ENCODE assay signal across 1 cellular context in the genomic region with DNA sequence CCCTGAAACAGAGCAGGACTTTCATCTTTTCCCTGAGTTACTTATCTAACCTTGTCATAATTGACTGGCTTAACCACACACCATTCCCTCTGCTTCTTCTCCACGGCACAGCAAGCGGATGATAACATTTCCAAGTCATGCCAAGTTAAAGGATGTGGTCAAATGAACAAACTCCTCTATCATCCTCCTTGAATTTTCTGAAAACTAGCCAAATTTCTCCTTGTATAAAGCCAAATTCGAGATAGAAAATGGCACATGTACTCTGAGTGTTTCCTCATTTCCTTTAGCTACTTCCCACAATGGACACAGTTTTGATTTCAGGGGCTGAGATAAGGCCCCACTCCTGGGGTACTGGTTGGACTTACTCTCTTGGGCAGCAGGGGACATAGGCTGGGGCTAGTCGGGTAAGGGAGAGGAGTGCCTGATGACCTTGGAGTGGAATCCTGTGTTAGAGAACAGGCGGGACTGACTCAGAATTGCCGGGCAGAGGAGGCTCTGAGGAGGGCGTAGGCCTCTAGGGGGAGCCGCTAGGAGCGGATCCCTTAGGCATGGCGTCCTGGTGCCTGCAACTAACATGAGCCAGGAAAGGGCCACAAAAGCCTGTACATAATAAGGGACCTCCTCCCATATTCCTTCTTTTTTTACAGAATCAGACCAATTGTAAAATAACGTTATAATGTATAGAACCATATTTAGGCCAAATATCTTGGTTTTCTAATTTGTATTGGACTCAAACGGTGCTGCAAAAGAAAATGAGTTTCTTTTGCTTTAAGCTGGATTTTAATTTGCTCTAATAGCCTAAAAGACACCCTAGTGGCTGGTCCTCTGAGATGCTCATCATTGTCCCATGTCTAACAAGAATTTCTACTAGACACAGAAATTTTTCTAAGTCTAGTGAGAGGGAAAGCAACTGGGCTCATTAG.
A peak's percentile ranks its signal among the peaks of the same experiment; 100 is the strongest.
TF ChIP-seq lines count a peak whose summit lies in the region.

No MANE protein-coding gene starts in this region.

TF ChIP-seq in HepG2, 621 proteins besides CTCF, POLR2A, EP300 and RAD21 (continued from another document and continues in another):
- TF ChIP-seq, protein P1, sequence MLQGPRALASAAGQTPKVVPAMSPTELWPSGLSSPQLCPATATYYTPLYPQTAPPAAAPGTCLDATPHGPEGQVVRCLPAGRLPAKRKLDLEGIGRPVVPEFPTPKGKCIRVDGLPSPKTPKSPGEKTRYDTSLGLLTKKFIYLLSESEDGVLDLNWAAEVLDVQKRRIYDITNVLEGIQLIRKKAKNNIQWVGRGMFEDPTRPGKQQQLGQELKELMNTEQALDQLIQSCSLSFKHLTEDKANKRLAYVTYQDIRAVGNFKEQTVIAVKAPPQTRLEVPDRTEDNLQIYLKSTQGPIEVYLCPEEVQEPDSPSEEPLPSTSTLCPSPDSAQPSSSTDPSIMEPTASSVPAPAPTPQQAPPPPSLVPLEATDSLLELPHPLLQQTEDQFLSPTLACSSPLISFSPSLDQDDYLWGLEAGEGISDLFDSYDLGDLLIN (CRISPR knock-in tag; IDR thresholded peaks at IDR 0.05; ENCODE audit: borderline replicate concordance), result no peak
- no peak for TF ChIP-seq SP140L (CRISPR knock-in tag; IDR thresholded peaks at IDR 0.05; ENCODE audit: borderline replicate concordance)
- no peak for TF ChIP-seq PITX1 (CRISPR knock-in tag; IDR thresholded peaks at IDR 0.05)
- TF ChIP-seq KDM2A (CRISPR knock-in tag; IDR thresholded peaks at IDR 0.05; ENCODE audit: borderline replicate concordance, low read depth), result peak; percentile 67
- peak; percentile 34; the same call in 1 of the 2 replicates for TF ChIP-seq ZMYM4 (CRISPR knock-in tag; IDR thresholded peaks at IDR 0.05)
- no peak for TF ChIP-seq ZNF160 (CRISPR knock-in tag; IDR thresholded peaks at IDR 0.05)
- TF ChIP-seq, protein P2, sequence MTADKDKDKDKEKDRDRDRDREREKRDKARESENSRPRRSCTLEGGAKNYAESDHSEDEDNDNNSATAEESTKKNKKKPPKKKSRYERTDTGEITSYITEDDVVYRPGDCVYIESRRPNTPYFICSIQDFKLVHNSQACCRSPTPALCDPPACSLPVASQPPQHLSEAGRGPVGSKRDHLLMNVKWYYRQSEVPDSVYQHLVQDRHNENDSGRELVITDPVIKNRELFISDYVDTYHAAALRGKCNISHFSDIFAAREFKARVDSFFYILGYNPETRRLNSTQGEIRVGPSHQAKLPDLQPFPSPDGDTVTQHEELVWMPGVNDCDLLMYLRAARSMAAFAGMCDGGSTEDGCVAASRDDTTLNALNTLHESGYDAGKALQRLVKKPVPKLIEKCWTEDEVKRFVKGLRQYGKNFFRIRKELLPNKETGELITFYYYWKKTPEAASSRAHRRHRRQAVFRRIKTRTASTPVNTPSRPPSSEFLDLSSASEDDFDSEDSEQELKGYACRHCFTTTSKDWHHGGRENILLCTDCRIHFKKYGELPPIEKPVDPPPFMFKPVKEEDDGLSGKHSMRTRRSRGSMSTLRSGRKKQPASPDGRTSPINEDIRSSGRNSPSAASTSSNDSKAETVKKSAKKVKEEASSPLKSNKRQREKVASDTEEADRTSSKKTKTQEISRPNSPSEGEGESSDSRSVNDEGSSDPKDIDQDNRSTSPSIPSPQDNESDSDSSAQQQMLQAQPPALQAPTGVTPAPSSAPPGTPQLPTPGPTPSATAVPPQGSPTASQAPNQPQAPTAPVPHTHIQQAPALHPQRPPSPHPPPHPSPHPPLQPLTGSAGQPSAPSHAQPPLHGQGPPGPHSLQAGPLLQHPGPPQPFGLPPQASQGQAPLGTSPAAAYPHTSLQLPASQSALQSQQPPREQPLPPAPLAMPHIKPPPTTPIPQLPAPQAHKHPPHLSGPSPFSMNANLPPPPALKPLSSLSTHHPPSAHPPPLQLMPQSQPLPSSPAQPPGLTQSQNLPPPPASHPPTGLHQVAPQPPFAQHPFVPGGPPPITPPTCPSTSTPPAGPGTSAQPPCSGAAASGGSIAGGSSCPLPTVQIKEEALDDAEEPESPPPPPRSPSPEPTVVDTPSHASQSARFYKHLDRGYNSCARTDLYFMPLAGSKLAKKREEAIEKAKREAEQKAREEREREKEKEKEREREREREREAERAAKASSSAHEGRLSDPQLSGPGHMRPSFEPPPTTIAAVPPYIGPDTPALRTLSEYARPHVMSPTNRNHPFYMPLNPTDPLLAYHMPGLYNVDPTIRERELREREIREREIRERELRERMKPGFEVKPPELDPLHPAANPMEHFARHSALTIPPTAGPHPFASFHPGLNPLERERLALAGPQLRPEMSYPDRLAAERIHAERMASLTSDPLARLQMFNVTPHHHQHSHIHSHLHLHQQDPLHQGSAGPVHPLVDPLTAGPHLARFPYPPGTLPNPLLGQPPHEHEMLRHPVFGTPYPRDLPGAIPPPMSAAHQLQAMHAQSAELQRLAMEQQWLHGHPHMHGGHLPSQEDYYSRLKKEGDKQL (CRISPR knock-in tag; IDR thresholded peaks at IDR 0.05; ENCODE audit: low read depth), result no peak
- TF ChIP-seq MED1 (CRISPR knock-in tag; IDR thresholded peaks at IDR 0.05), result no peak
- TF ChIP-seq, protein P3, sequence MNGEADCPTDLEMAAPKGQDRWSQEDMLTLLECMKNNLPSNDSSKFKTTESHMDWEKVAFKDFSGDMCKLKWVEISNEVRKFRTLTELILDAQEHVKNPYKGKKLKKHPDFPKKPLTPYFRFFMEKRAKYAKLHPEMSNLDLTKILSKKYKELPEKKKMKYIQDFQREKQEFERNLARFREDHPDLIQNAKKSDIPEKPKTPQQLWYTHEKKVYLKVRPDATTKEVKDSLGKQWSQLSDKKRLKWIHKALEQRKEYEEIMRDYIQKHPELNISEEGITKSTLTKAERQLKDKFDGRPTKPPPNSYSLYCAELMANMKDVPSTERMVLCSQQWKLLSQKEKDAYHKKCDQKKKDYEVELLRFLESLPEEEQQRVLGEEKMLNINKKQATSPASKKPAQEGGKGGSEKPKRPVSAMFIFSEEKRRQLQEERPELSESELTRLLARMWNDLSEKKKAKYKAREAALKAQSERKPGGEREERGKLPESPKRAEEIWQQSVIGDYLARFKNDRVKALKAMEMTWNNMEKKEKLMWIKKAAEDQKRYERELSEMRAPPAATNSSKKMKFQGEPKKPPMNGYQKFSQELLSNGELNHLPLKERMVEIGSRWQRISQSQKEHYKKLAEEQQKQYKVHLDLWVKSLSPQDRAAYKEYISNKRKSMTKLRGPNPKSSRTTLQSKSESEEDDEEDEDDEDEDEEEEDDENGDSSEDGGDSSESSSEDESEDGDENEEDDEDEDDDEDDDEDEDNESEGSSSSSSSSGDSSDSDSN (CRISPR knock-in tag; IDR thresholded peaks at IDR 0.05), result peak; percentile 38; the same call in 1 of the 2 replicates
- TF ChIP-seq ZC3H4 (CRISPR knock-in tag; IDR thresholded peaks at IDR 0.05; ENCODE audit: borderline replicate concordance), result no peak
- peak; percentile 61 for TF ChIP-seq YY1 (IDR thresholded peaks at IDR 0.05; ENCODE audit: insufficient read depth, insufficient replicate concordance, low read depth, low read length)
- no peak for TF ChIP-seq PPARG (CRISPR knock-in tag; conservative IDR thresholded peaks at IDR 0.05)
- TF ChIP-seq, protein P4, sequence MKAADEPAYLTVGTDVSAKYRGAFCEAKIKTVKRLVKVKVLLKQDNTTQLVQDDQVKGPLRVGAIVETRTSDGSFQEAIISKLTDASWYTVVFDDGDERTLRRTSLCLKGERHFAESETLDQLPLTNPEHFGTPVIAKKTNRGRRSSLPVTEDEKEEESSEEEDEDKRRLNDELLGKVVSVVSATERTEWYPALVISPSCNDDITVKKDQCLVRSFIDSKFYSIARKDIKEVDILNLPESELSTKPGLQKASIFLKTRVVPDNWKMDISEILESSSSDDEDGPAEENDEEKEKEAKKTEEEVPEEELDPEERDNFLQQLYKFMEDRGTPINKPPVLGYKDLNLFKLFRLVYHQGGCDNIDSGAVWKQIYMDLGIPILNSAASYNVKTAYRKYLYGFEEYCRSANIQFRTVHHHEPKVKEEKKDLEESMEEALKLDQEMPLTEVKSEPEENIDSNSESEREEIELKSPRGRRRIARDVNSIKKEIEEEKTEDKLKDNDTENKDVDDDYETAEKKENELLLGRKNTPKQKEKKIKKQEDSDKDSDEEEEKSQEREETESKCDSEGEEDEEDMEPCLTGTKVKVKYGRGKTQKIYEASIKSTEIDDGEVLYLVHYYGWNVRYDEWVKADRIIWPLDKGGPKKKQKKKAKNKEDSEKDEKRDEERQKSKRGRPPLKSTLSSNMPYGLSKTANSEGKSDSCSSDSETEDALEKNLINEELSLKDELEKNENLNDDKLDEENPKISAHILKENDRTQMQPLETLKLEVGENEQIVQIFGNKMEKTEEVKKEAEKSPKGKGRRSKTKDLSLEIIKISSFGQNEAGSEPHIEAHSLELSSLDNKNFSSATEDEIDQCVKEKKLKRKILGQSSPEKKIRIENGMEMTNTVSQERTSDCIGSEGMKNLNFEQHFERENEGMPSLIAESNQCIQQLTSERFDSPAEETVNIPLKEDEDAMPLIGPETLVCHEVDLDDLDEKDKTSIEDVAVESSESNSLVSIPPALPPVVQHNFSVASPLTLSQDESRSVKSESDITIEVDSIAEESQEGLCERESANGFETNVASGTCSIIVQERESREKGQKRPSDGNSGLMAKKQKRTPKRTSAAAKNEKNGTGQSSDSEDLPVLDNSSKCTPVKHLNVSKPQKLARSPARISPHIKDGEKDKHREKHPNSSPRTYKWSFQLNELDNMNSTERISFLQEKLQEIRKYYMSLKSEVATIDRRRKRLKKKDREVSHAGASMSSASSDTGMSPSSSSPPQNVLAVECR (CRISPR knock-in tag; IDR thresholded peaks at IDR 0.05; ENCODE audit: borderline replicate concordance), result peak; percentile 14; the same call in 1 of the 2 replicates
- TF ChIP-seq ZMYM3 (CRISPR knock-in tag; IDR thresholded peaks at IDR 0.05), result peak; percentile 34; the same call in 1 of the 2 replicates
- no peak for TF ChIP-seq SP1 (IDR thresholded peaks at IDR 0.05)
- no peak for TF ChIP-seq SP1 (CRISPR knock-in tag; IDR thresholded peaks at IDR 0.05)
- no peak for TF ChIP-seq SMARCE1 (IDR thresholded peaks at IDR 0.05; ENCODE audit: borderline replicate concordance)
- TF ChIP-seq, protein P5, sequence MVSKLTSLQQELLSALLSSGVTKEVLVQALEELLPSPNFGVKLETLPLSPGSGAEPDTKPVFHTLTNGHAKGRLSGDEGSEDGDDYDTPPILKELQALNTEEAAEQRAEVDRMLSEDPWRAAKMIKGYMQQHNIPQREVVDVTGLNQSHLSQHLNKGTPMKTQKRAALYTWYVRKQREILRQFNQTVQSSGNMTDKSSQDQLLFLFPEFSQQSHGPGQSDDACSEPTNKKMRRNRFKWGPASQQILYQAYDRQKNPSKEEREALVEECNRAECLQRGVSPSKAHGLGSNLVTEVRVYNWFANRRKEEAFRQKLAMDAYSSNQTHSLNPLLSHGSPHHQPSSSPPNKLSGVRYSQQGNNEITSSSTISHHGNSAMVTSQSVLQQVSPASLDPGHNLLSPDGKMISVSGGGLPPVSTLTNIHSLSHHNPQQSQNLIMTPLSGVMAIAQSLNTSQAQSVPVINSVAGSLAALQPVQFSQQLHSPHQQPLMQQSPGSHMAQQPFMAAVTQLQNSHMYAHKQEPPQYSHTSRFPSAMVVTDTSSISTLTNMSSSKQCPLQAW (CRISPR knock-in tag; IDR thresholded peaks at IDR 0.05), result no peak
- TF ChIP-seq, protein P6, sequence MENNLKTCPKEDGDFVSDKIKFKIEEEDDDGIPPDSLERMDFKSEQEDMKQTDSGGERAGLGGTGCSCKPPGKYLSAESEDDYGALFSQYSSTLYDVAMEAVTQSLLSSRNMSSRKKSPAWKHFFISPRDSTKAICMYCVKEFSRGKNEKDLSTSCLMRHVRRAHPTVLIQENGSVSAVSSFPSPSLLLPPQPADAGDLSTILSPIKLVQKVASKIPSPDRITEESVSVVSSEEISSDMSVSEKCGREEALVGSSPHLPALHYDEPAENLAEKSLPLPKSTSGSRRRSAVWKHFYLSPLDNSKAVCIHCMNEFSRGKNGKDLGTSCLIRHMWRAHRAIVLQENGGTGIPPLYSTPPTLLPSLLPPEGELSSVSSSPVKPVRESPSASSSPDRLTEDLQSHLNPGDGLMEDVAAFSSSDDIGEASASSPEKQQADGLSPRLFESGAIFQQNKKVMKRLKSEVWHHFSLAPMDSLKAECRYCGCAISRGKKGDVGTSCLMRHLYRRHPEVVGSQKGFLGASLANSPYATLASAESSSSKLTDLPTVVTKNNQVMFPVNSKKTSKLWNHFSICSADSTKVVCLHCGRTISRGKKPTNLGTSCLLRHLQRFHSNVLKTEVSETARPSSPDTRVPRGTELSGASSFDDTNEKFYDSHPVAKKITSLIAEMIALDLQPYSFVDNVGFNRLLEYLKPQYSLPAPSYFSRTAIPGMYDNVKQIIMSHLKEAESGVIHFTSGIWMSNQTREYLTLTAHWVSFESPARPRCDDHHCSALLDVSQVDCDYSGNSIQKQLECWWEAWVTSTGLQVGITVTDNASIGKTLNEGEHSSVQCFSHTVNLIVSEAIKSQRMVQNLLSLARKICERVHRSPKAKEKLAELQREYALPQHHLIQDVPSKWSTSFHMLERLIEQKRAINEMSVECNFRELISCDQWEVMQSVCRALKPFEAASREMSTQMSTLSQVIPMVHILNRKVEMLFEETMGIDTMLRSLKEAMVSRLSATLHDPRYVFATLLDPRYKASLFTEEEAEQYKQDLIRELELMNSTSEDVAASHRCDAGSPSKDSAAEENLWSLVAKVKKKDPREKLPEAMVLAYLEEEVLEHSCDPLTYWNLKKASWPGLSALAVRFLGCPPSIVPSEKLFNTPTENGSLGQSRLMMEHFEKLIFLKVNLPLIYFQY (CRISPR knock-in tag; IDR thresholded peaks at IDR 0.05; ENCODE audit: borderline replicate concordance), result no peak
- TF ChIP-seq, protein P7, sequence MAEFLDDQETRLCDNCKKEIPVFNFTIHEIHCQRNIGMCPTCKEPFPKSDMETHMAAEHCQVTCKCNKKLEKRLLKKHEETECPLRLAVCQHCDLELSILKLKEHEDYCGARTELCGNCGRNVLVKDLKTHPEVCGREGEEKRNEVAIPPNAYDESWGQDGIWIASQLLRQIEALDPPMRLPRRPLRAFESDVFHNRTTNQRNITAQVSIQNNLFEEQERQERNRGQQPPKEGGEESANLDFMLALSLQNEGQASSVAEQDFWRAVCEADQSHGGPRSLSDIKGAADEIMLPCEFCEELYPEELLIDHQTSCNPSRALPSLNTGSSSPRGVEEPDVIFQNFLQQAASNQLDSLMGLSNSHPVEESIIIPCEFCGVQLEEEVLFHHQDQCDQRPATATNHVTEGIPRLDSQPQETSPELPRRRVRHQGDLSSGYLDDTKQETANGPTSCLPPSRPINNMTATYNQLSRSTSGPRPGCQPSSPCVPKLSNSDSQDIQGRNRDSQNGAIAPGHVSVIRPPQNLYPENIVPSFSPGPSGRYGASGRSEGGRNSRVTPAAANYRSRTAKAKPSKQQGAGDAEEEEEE (CRISPR knock-in tag; IDR thresholded peaks at IDR 0.05; ENCODE audit: borderline replicate concordance), result no peak
- TF ChIP-seq, protein P8, sequence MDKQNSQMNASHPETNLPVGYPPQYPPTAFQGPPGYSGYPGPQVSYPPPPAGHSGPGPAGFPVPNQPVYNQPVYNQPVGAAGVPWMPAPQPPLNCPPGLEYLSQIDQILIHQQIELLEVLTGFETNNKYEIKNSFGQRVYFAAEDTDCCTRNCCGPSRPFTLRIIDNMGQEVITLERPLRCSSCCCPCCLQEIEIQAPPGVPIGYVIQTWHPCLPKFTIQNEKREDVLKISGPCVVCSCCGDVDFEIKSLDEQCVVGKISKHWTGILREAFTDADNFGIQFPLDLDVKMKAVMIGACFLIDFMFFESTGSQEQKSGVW (CRISPR knock-in tag; IDR thresholded peaks at IDR 0.05; ENCODE audit: borderline replicate concordance), result no peak
- no peak for TF ChIP-seq ZFP1 (CRISPR knock-in tag; IDR thresholded peaks at IDR 0.05)
